In the genomic region with DNA sequence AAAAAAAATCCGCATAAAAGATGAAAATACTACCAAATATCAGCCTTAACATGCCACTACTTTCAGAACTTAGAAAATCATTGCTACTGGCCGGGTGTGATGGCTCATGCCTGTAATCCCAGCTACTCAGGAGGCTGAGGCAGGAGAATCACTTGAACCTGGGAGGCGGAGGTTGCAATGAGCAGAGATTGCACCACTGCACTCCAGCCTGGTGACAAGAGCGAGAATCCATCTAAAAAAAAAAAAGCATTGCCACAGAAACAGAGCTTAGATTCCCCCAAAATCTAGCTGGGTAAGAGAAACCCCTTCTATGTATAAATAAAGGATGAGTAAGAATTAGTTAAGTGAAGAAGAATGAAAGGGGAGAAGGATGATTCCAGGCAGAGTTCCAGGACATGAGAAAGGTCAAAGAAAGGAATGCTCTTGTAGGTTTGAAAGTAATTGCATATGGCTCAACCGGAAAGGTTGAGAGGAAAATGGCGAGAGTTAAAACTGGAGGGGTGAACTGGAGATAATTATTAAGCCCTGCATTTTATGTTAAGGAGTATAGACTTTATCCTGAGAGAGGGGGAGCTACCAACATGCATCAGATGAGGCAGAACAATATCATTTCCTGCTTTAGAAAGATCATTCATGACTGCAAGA, we compare ENCODE assay signal across 14 cellular contexts. TPM values are rescaled to one million over a fixed set of nuclear protein-coding genes. Genes with fewer than 3 reads are reported as not detected.
DNase-seq lines count a peak whose midpoint lies in the region; ATAC-seq, FAIRE-seq and TF ChIP-seq lines count a peak whose summit lies in the region.
"Had no signal": no experiment of that assay in that cellular context is flagged by ENCODE, and none has a peak within 500 bp of the region (broad histone marks: within the 10 kb centered on the region; RNA-seq: fewer than 3 reads in every experiment).

No MANE protein-coding gene starts in this region.

- DNase-seq in AG09319 (ENCODE audit: extremely low read depth, low read depth) (peak; percentile 63), M059J (ENCODE audit: low read depth) (peak; percentile 95), cardiac fibroblast (ENCODE audit: low read depth in 2 of 2) (peak; percentile 75 to 95), left kidney (ENCODE audit: low read depth, low spot score) (peak; percentile 41), H54 (ENCODE audit: insufficient read length, low spot score) (no peak), retina (no peak), HEK293T (ENCODE audit: extremely low spot score) (no peak)
- DNase-seq in stimulated activated effector memory CD8-positive, alpha-beta T cell treated with anti-CD3 and anti-CD28 coated beads, Interleukin-12 subunit alpha, Interleukin-12 subunit beta, amount 100 ng/mL, for 72 hours (ENCODE audit: low spot score in 2 of 2): no peak
- DNase-seq: CD4-positive, alpha-beta T cell; effector CD8-positive, alpha-beta T cell; midbrain; NCI-H1092 treated with DMSO at 0.1 percent for 48 hours had no signal

- H3K4me3 Mint-ChIP-seq in stimulated activated effector memory CD8-positive, alpha-beta T cell treated with anti-CD3 and anti-CD28 coated beads, Interleukin-12 subunit alpha, Interleukin-12 subunit beta, amount 100 ng/mL, for 72 hours: no peak overlapping the region
- H3K4me3 Mint-ChIP-seq: CD4-positive, alpha-beta T cell; stimulated activated naive CD8-positive, alpha-beta T cell treated with anti-CD3 and anti-CD28 coated beads, Interleukin-15, Interleukin-2, amounts not matched to agents 100 ng/mL and 50 ng/mL, for 24 hours had no signal

- TF ChIP-seq POLR2A in H54 (IDR thresholded peaks at IDR 0.05; ENCODE audit: low read depth, low read length): no peak

- CTCF ChIA-PET in HEK293T (lab: Yijun Ruan, JAX): interaction anchor here (0.6 to 1.9 kb wide), 3 partner anchors 98 to 157 kb away, joined by 3 to 6 read pairs (median 3); a partner anchor contains a TSS

- H3K9me3 Mint-ChIP-seq in stimulated activated effector memory CD8-positive, alpha-beta T cell treated with anti-CD3 and anti-CD28 coated beads, Interleukin-12 subunit alpha, Interleukin-12 subunit beta, amount 100 ng/mL, for 72 hours: no peaks in the 10 kb centered on the region
- H3K9me3 Mint-ChIP-seq: CD4-positive, alpha-beta T cell; stimulated activated naive CD8-positive, alpha-beta T cell treated with anti-CD3 and anti-CD28 coated beads, Interleukin-15, Interleukin-2, amounts not matched to agents 100 ng/mL and 50 ng/mL, for 24 hours had no signal

- H3K36me3 Mint-ChIP-seq in stimulated activated effector memory CD8-positive, alpha-beta T cell treated with anti-CD3 and anti-CD28 coated beads, Interleukin-12 subunit alpha, Interleukin-12 subunit beta, amount 100 ng/mL, for 72 hours: no peaks in the 10 kb centered on the region

- TF ChIP-seq CTCF in AG09319 (IDR thresholded peaks at IDR 0.05; ENCODE audit: low read depth, low read length): no peak
- no peak for TF ChIP-seq CTCF in cardiac fibroblast (IDR thresholded peaks at IDR 0.05; ENCODE audit: low read depth, low read length)

- H3K4me3 ChIP-seq in cardiac fibroblast (replicated peaks in 1 of 2; ENCODE audit: low read depth in 2 of 2, low read length in 2 of 2): no peak overlapping the region
- H3K4me3 ChIP-seq: prostate gland had no signal

- H3K4me1 Mint-ChIP-seq in stimulated activated effector memory CD8-positive, alpha-beta T cell treated with anti-CD3 and anti-CD28 coated beads, Interleukin-12 subunit alpha, Interleukin-12 subunit beta, amount 100 ng/mL, for 72 hours: no peaks in the 10 kb centered on the region

- FAIRE-seq in H54 (lab: Jason Lieb, UNC): no peak

- POLR2A ChIA-PET in HEK293T (lab: Yijun Ruan, JAX): no interaction called here

- H3K27ac Mint-ChIP-seq in stimulated activated effector memory CD8-positive, alpha-beta T cell treated with anti-CD3 and anti-CD28 coated beads, Interleukin-12 subunit alpha, Interleukin-12 subunit beta, amount 100 ng/mL, for 72 hours: no peak overlapping the region
- H3K27ac Mint-ChIP-seq: CD4-positive, alpha-beta T cell; stimulated activated naive CD8-positive, alpha-beta T cell treated with anti-CD3 and anti-CD28 coated beads, Interleukin-15, Interleukin-2, amounts not matched to agents 100 ng/mL and 50 ng/mL, for 24 hours had no signal

- ATAC-seq in stimulated activated effector memory CD8-positive, alpha-beta T cell treated with anti-CD3 and anti-CD28 coated beads, Interleukin-12 subunit alpha, Interleukin-12 subunit beta, amount 100 ng/mL, for 72 hours: no peak

TF ChIP-seq in HEK293T, 16 proteins besides CTCF, POLR2A, EP300 and RAD21:
- TF ChIP-seq FOXA1 (IDR thresholded peaks at IDR 0.05) (no peak), BHLHE40 (IDR thresholded peaks at IDR 0.05; ENCODE audit: borderline replicate concordance) (no peak), ARNT (IDR thresholded peaks at IDR 0.05) (no peak), L3MBTL2 (conservative IDR thresholded peaks at IDR 0.05) (no peak), SP1 (IDR thresholded peaks at IDR 0.05) (no peak), LEF1 (IDR thresholded peaks at IDR 0.05; ENCODE audit: borderline replicate concordance) (no peak), CTBP1 (IDR thresholded peaks at IDR 0.05; ENCODE audit: borderline replicate concordance) (no peak), FOXK2 (IDR thresholded peaks at IDR 0.05) (no peak), NFRKB (IDR thresholded peaks at IDR 0.05) (no peak), ZNF384 (IDR thresholded peaks at IDR 0.05) (no peak), FOXM1 (IDR thresholded peaks at IDR 0.05; ENCODE audit: borderline replicate concordance) (no peak), SUZ12 (IDR thresholded peaks at IDR 0.05) (no peak), ELF4 (IDR thresholded peaks at IDR 0.05) (no peak), TARDBP (IDR thresholded peaks at IDR 0.05) (no peak), HDGF (IDR thresholded peaks at IDR 0.05; ENCODE audit: borderline replicate concordance) (no peak)
- TF ChIP-seq, protein P1, sequence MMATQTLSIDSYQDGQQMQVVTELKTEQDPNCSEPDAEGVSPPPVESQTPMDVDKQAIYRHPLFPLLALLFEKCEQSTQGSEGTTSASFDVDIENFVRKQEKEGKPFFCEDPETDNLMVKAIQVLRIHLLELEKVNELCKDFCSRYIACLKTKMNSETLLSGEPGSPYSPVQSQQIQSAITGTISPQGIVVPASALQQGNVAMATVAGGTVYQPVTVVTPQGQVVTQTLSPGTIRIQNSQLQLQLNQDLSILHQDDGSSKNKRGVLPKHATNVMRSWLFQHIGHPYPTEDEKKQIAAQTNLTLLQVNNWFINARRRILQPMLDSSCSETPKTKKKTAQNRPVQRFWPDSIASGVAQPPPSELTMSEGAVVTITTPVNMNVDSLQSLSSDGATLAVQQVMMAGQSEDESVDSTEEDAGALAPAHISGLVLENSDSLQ (IDR thresholded peaks at IDR 0.05): no peak

RNA-seq across cellular contexts. Expression of a gene that starts 19.7 kb away (rescaled TPM):
- 58.4 and 82.9 TPM in 2 replicates for total RNA-seq in M059J (2014; rRNA removed; shearing (Covaris generic))

Comparison
In these comparisons a context has a peak if more than half of its experiments do, and no peak if none do; other contexts are left out.
1. DNase-seq: peak in AG09319 (single experiment), M059J (single experiment), cardiac fibroblast (2 of 2) and left kidney (single experiment); none in H54 (single experiment), retina (single experiment), stimulated activated effector memory CD8-positive, alpha-beta T cell treated with anti-CD3 and anti-CD28 coated beads, Interleukin-12 subunit alpha, Interleukin-12 subunit beta, amount 100 ng/mL, for 72 hours (0 of 2) and HEK293T (single experiment).